8 cellular contexts compared by ENCODE assay signal in the genomic region with DNA sequence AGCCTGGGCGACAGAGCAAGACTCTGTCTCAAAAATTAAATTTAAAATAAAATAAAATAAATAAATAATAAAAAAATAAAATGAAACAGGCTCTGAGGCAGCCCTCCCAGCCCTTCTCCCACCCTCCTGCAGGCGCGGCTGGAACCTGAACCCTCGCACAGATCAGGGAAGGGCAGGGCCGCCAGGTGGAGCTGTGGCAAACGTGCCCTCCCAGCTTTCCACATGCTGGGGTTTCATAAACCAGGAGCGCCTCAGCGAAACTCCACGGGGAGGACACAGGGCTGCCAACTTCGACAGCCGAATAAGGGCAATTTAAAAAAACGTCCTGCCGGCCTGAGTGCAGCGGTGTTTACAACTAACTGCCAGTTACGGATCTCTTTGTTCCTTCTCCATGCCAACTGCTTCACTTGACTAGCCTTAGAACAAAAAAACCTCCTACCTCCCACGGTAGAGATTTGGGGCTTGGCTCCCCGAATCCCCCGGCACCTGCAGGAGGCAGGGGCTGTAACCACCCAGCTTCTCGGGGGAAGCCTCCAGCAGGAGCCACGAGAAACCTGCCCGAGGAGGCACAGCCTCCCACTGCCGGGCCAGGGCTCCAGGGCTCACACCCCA. TPM values are rescaled to one million over a fixed set of nuclear protein-coding genes. Genes with fewer than 3 reads are reported as not detected.
DNase-seq lines count a peak whose midpoint lies in the region; ATAC-seq, FAIRE-seq and TF ChIP-seq lines count a peak whose summit lies in the region.

No MANE protein-coding gene starts in this region.

- DNase-seq in NCI-H748 treated with DMSO at 0.1 percent for 48 hours (lab: John Stamatoyannopoulos, UW) (peak; percentile 32), frontal cortex (ENCODE audit: low spot score in 2 of 2) (peak; percentile 69 to 76), nephron progenitor cell (peak; percentile 66), thyroid gland (peak; percentile 95), SKM-1 (lab: John Stamatoyannopoulos, UW; ENCODE audit: unreplicated experiment) (no peak)
- peak; percentile 43 for DNase-seq in activated naive CD4-positive, alpha-beta T cell treated with Interleukin-2 at 50 U/mL for 16 hours

- ATAC-seq in GM18909 (IDR thresholded peaks at IDR 0.05; ENCODE audit: poor library complexity, unreplicated experiment): peak; percentile 41
- ATAC-seq in GM21529 (IDR thresholded peaks at IDR 0.05; ENCODE audit: unreplicated experiment): no peak

- WGBS in thyroid gland, 2 donors: 12 to 17% methylated on average over 19 to 22 of the region's 22 CpGs

- H3K36me3 ChIP-seq in thyroid gland: peaks cover 9 to 12% of the 10 kb centered on the region in 2 donors

- no peaks in the 10 kb centered on the region for H3K27me3 ChIP-seq in thyroid gland

- H3K27me3 Mint-ChIP-seq in nephron progenitor cell (ENCODE audit: low read depth, poor library complexity): no peaks in the 10 kb centered on the region

- peaks cover 43% of the 10 kb centered on the region for H3K4me1 Mint-ChIP-seq in nephron progenitor cell

- H3K4me3 ChIP-seq in thyroid gland (replicated peaks in 1 of 3): no peak overlapping the region

- H3K9me3 Mint-ChIP-seq in nephron progenitor cell: no peaks in the 10 kb centered on the region

- intact Hi-C loops in thyroid gland (cut with DNase I): no loop called here

- H3K4me3 Mint-ChIP-seq in nephron progenitor cell: no peak overlapping the region

- H3K36me3 Mint-ChIP-seq in nephron progenitor cell (ENCODE audit: low read depth): peaks cover 34% of the 10 kb centered on the region

- no peak for TF ChIP-seq POLR2A in thyroid gland (IDR thresholded peaks at IDR 0.05)

- peaks cover 34 to 57% of the 10 kb centered on the region in 2 donors for H3K4me1 ChIP-seq in thyroid gland

- FAIRE-seq in frontal cortex (lab: Jason Lieb, UNC): no peak

- no peaks in the 10 kb centered on the region for H3K9me3 ChIP-seq in thyroid gland

- H3K27ac Mint-ChIP-seq in nephron progenitor cell: peak overlapping the region; percentile 68

- H3K27ac ChIP-seq in thyroid gland: peak overlapping the region; percentile 78 to 93 (median 85)

- peak; percentile 50 for TF ChIP-seq CTCF in nephron progenitor cell (IDR thresholded peaks at IDR 0.05)
- peak; percentile 64 to 89 (median 82) for TF ChIP-seq CTCF in thyroid gland (IDR thresholded peaks at IDR 0.05)

RNA-seq across cellular contexts. Expression of a gene that starts 15.9 kb away (rescaled TPM):
- total RNA-seq in frontal cortex: 15.1 TPM
- total RNA-seq in thyroid gland: 10 to 100 TPM in 3 of 4 donors, 1 to 10 TPM in 1; 7.8 to 21.3 (median 14.2) TPM

RNA-seq across cellular contexts. Expression of a gene that starts 35.9 kb away (rescaled TPM):
- 10.2 TPM for total RNA-seq in frontal cortex
- 10 to 100 TPM; 35.1 to 53.0 (median 45.5) TPM for total RNA-seq in thyroid gland
